ENCODE assay signal across 16 cellular contexts in genomic region chr18:57078614-57079013, GRCh38.
DNase-seq lines count a peak whose midpoint lies in the region; ATAC-seq and TF ChIP-seq lines count a peak whose summit lies in the region.
"Had no signal": no experiment of that assay in that cellular context is flagged by ENCODE, and none has a peak within 500 bp of the region (broad histone marks: within the 10 kb centered on the region; RNA-seq: fewer than 3 reads in every experiment).

No MANE protein-coding gene starts in this region.

- H3K79me1 ChIP-seq in neuronal stem cell (ENCODE audit: low read depth, low read length): no peaks in the 10 kb centered on the region

- H3K18ac ChIP-seq in neuronal stem cell (ENCODE audit: low read length): no peak overlapping the region

- peaks cover 0 to 7% (median 0%) of the 10 kb centered on the region in 3 experiments for H3K27me3 ChIP-seq in neuronal stem cell (ENCODE audit: control insufficient read depth in 3 of 3, insufficient read depth in 3 of 3, low read depth in 1 of 3, low read length in 3 of 3)

- ATAC-seq in activated CD8-positive, alpha-beta T cell treated with anti-CD3 and anti-CD28 coated beads, Interleukin-2, amount 10 ng/mL, durations not matched to agents 7 days and 5 days: no peak
- ATAC-seq in activated CD8-positive, alpha-beta T cell treated with anti-CD3 and anti-CD28 coated beads for 36 hours: no peak
- ATAC-seq in activated B cell treated with CpG ODN at 0.5 μM for 24 hours (ENCODE audit: low read depth) (no peak), GM18502 (IDR thresholded peaks at IDR 0.05; ENCODE audit: poor library complexity, unreplicated experiment) (no peak), GM19328 (IDR thresholded peaks at IDR 0.05; ENCODE audit: unreplicated experiment) (no peak)
- ATAC-seq: A549 had no signal

- peaks cover 31% of the 10 kb centered on the region for H3K27me3 Mint-ChIP-seq in activated CD8-positive, alpha-beta T cell treated with anti-CD3 and anti-CD28 coated beads, Interleukin-2, amount 10 ng/mL, durations not matched to agents 7 days and 5 days (ENCODE audit: low read depth)
- peaks cover 16% of the 10 kb centered on the region for H3K27me3 Mint-ChIP-seq in activated CD8-positive, alpha-beta T cell treated with anti-CD3 and anti-CD28 coated beads for 36 hours
- peaks cover 68% of the 10 kb centered on the region for H3K27me3 Mint-ChIP-seq in activated B cell treated with CpG ODN at 0.5 μM for 24 hours

- no peaks in the 10 kb centered on the region for H3K36me3 ChIP-seq in neuronal stem cell (replicated peaks in 1 of 2; ENCODE audit: control insufficient read depth in 2 of 2, insufficient read depth in 2 of 2, low read length in 2 of 2)
- H3K36me3 ChIP-seq: BLaER1 treated with 17β-estradiol and CSF1 and Interleukin-3, amounts not matched to agents 10 nM and 100 nM; HAP-1 had no signal

- TF ChIP-seq CTCF in activated CD8-positive, alpha-beta T cell treated with anti-CD3 and anti-CD28 coated beads for 36 hours (IDR thresholded peaks at IDR 0.05): no peak
- TF ChIP-seq CTCF in activated B cell treated with CpG ODN at 0.5 μM for 24 hours (IDR thresholded peaks at IDR 0.05): no peak

- peaks cover 6 to 25% of the 10 kb centered on the region in 2 donors for H3K4me1 ChIP-seq in neuronal stem cell (ENCODE audit: control insufficient read depth in 2 of 2, insufficient read depth in 1 of 2, low read depth in 1 of 2, low read length in 2 of 2)
- H3K4me1 ChIP-seq: A549, HAP-1 had no signal

- intact Hi-C loops in activated CD8-positive, alpha-beta T cell treated with anti-CD3 and anti-CD28 coated beads for 36 hours (cut with micrococcal nuclease): no loop called here
- intact Hi-C loops in activated B cell treated with CpG ODN at 0.5 μM for 24 hours (cut with micrococcal nuclease): loop anchor here (5.0 kb wide), 1 partner anchor 61 kb away; no protein-coding TSS in a partner anchor

- no peak overlapping the region for H3K14ac ChIP-seq in neuronal stem cell (ENCODE audit: low read length)

- no peak overlapping the region for H2AFZ ChIP-seq in neuronal stem cell (ENCODE audit: low read length)

- no peak overlapping the region for H3K23ac ChIP-seq in neuronal stem cell (ENCODE audit: low read depth, low read length, poor library complexity)

- H3K36me3 Mint-ChIP-seq in activated CD8-positive, alpha-beta T cell treated with anti-CD3 and anti-CD28 coated beads, Interleukin-2, amount 10 ng/mL, durations not matched to agents 7 days and 5 days (ENCODE audit: low read depth): peaks cover 7% of the 10 kb centered on the region
- H3K36me3 Mint-ChIP-seq in activated CD8-positive, alpha-beta T cell treated with anti-CD3 and anti-CD28 coated beads for 36 hours (ENCODE audit: low read depth): no peaks in the 10 kb centered on the region
- peaks cover 3% of the 10 kb centered on the region for H3K36me3 Mint-ChIP-seq in activated B cell treated with CpG ODN at 0.5 μM for 24 hours (ENCODE audit: low read depth)
- H3K36me3 Mint-ChIP-seq: CD8-positive, alpha-beta T cell; IgD-negative memory B cell had no signal

- in situ Hi-C loops in KBM-7 (cut with MboI; ENCODE audit: low pct_unique_long_range_greater_than_20kb, low sequenced_read_pairs): no loop called here

- H2BK12ac ChIP-seq in neuronal stem cell (ENCODE audit: low read length): no peak overlapping the region

- POLR2A ChIA-PET in activated CD8-positive, alpha-beta T cell treated with anti-CD3 and anti-CD28 coated beads, Interleukin-2, amount 10 ng/mL, durations not matched to agents 7 days and 5 days (lab: Charles Lee): no interaction called here
- POLR2A ChIA-PET in activated CD8-positive, alpha-beta T cell treated with anti-CD3 and anti-CD28 coated beads for 36 hours (lab: Charles Lee): no interaction called here
- POLR2A ChIA-PET in activated B cell treated with CpG ODN at 0.5 μM for 24 hours (lab: Charles Lee): no interaction called here

- H3K9ac ChIP-seq in neuronal stem cell (ENCODE audit: low read depth, low read length, poor library complexity): no peak overlapping the region
- H3K9ac ChIP-seq: BLaER1 treated with 17β-estradiol and CSF1 and Interleukin-3, amounts not matched to agents 10 nM and 100 nM had no signal

- WGBS in neuronal stem cell (ENCODE audit: extremely low coverage in 2 of 2, insufficient read length in 2 of 2, insufficient replicate concordance in 1 of 2), 2 donors: no CpG with 5 or more reads among the region's 9 CpGs

- H2BK15ac ChIP-seq in neuronal stem cell (ENCODE audit: low read length): peak overlapping the region; percentile 34

- CTCF ChIA-PET in activated CD8-positive, alpha-beta T cell treated with anti-CD3 and anti-CD28 coated beads, Interleukin-2, amount 10 ng/mL, durations not matched to agents 7 days and 5 days (lab: Charles Lee): no interaction called here
- CTCF ChIA-PET in activated CD8-positive, alpha-beta T cell treated with anti-CD3 and anti-CD28 coated beads for 36 hours (lab: Charles Lee): no interaction called here
- CTCF ChIA-PET in activated B cell treated with CpG ODN at 0.5 μM for 24 hours (lab: Charles Lee): no interaction called here

- peak overlapping the region; percentile 83 for H3K27ac Mint-ChIP-seq in activated CD8-positive, alpha-beta T cell treated with anti-CD3 and anti-CD28 coated beads, Interleukin-2, amount 10 ng/mL, durations not matched to agents 7 days and 5 days
- no peak overlapping the region for H3K27ac Mint-ChIP-seq in activated CD8-positive, alpha-beta T cell treated with anti-CD3 and anti-CD28 coated beads for 36 hours
- H3K27ac Mint-ChIP-seq in activated B cell treated with CpG ODN at 0.5 μM for 24 hours: peak overlapping the region; percentile 7

- peaks cover 52% of the 10 kb centered on the region for H3K4me1 Mint-ChIP-seq in activated CD8-positive, alpha-beta T cell treated with anti-CD3 and anti-CD28 coated beads, Interleukin-2, amount 10 ng/mL, durations not matched to agents 7 days and 5 days (ENCODE audit: low read depth)
- H3K4me1 Mint-ChIP-seq in activated CD8-positive, alpha-beta T cell treated with anti-CD3 and anti-CD28 coated beads for 36 hours (ENCODE audit: low read depth): peaks cover 35% of the 10 kb centered on the region
- peaks cover 25% of the 10 kb centered on the region for H3K4me1 Mint-ChIP-seq in activated B cell treated with CpG ODN at 0.5 μM for 24 hours

- H3K4ac ChIP-seq in neuronal stem cell (ENCODE audit: low read length): no peak overlapping the region

- no peak overlapping the region for H3K27ac ChIP-seq in neuronal stem cell (replicated peaks; ENCODE audit: low read length)
- H3K27ac ChIP-seq: 22Rv1; A549; BLaER1 treated with 17β-estradiol and CSF1 and Interleukin-3, amounts not matched to agents 10 nM and 100 nM had no signal

- H3K9me3 Mint-ChIP-seq in activated CD8-positive, alpha-beta T cell treated with anti-CD3 and anti-CD28 coated beads, Interleukin-2, amount 10 ng/mL, durations not matched to agents 7 days and 5 days (ENCODE audit: insufficient read depth): peaks cover 8% of the 10 kb centered on the region
- peaks cover 8% of the 10 kb centered on the region for H3K9me3 Mint-ChIP-seq in activated CD8-positive, alpha-beta T cell treated with anti-CD3 and anti-CD28 coated beads for 36 hours
- H3K9me3 Mint-ChIP-seq in activated B cell treated with CpG ODN at 0.5 μM for 24 hours: peaks cover 19% of the 10 kb centered on the region
- H3K9me3 Mint-ChIP-seq: CD8-positive, alpha-beta T cell had no signal

- no peak overlapping the region for H2AK5ac ChIP-seq in neuronal stem cell (ENCODE audit: low read depth, low read length)

- H2BK120ac ChIP-seq in neuronal stem cell (ENCODE audit: low read depth, low read length): no peak overlapping the region

- no peak overlapping the region for H4K8ac ChIP-seq in neuronal stem cell (ENCODE audit: low read depth, low read length)

- no peak overlapping the region for H4K91ac ChIP-seq in neuronal stem cell (ENCODE audit: low read depth, low read length, poor library complexity)

- peaks cover 0 to 2% of the 10 kb centered on the region in 2 donors for H3K9me3 ChIP-seq in neuronal stem cell (replicated peaks in 1 of 2; ENCODE audit: control insufficient read depth in 2 of 2, insufficient read depth in 1 of 2, low read depth in 1 of 2, low read length in 2 of 2)
- H3K9me3 ChIP-seq: A549, HAP-1 had no signal

- H2BK5ac ChIP-seq in neuronal stem cell (ENCODE audit: low read length): no peak overlapping the region

- DNase-seq in activated CD8-positive, alpha-beta T cell treated with anti-CD3 and anti-CD28 coated beads, Interleukin-2, amount 10 ng/mL, durations not matched to agents 7 days and 5 days: no peak
- no peak for DNase-seq in activated CD8-positive, alpha-beta T cell treated with anti-CD3 and anti-CD28 coated beads for 36 hours
- DNase-seq in activated B cell treated with CpG ODN at 0.5 μM for 24 hours (no peak), neuronal stem cell (ENCODE audit: low spot score) (no peak), KBM-7 (no peak)
- DNase-seq: Calu3; CD8-positive, alpha-beta T cell; DMS79 treated with DMSO at 0.1 percent for 48 hours; GF-D8 had no signal

- no peak overlapping the region for H3K4me3 ChIP-seq in neuronal stem cell (ENCODE audit: low read length in 2 of 2)
- H3K4me3 ChIP-seq: A549; BLaER1 treated with 17β-estradiol and CSF1 and Interleukin-3, amounts not matched to agents 10 nM and 100 nM; HAP-1 had no signal

- no peak overlapping the region for H3K4me2 ChIP-seq in neuronal stem cell (ENCODE audit: insufficient read depth, low read length, poor library complexity, severe bottlenecking)
- H3K4me2 ChIP-seq: A549 had no signal

- no peak overlapping the region for H3K4me3 Mint-ChIP-seq in activated CD8-positive, alpha-beta T cell treated with anti-CD3 and anti-CD28 coated beads, Interleukin-2, amount 10 ng/mL, durations not matched to agents 7 days and 5 days
- H3K4me3 Mint-ChIP-seq in activated CD8-positive, alpha-beta T cell treated with anti-CD3 and anti-CD28 coated beads for 36 hours: no peak overlapping the region
- no peak overlapping the region for H3K4me3 Mint-ChIP-seq in activated B cell treated with CpG ODN at 0.5 μM for 24 hours
